Comparison of ENCODE assay signal across 1 cellular context in the genomic region with DNA sequence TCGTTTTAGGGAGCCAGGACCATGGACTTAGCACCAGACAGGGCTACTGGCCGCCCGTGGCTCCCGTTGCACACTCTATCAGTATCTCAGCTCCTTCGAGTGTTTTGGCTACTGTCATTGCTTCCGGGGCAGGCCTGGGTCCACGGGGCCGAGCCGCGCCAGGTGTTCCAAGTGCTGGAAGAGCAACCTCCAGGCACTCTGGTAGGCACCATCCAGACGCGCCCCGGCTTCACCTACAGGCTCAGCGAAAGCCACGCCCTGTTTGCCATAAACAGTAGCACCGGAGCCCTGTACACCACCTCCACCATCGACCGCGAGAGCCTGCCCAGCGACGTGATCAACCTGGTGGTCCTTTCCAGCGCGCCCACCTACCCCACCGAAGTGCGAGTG.
A peak's percentile ranks its signal among the peaks of the same experiment; 100 is the strongest.
TF ChIP-seq lines count a peak whose summit lies in the region.

No MANE protein-coding gene starts in this region.

TF ChIP-seq in HEK293, 187 proteins besides CTCF, POLR2A, EP300 and RAD21 (continued from another document):
- TF ChIP-seq, protein P1, sequence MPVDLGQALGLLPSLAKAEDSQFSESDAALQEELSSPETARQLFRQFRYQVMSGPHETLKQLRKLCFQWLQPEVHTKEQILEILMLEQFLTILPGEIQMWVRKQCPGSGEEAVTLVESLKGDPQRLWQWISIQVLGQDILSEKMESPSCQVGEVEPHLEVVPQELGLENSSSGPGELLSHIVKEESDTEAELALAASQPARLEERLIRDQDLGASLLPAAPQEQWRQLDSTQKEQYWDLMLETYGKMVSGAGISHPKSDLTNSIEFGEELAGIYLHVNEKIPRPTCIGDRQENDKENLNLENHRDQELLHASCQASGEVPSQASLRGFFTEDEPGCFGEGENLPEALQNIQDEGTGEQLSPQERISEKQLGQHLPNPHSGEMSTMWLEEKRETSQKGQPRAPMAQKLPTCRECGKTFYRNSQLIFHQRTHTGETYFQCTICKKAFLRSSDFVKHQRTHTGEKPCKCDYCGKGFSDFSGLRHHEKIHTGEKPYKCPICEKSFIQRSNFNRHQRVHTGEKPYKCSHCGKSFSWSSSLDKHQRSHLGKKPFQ (tag by site-specific recombination; IDR thresholded peaks at IDR 0.05), result no peak
- TF ChIP-seq SP7 (tag by site-specific recombination; IDR thresholded peaks at IDR 0.05), result no peak
- no peak for TF ChIP-seq ZNF423 (tag by site-specific recombination; IDR thresholded peaks at IDR 0.05)
- peak; percentile 12; the same call in 1 of the 2 replicates for TF ChIP-seq KLF16 (tag by site-specific recombination; IDR thresholded peaks at IDR 0.05)
- TF ChIP-seq ZNF416 (tag by site-specific recombination; IDR thresholded peaks at IDR 0.05), result no peak
- no peak for TF ChIP-seq ZEB2 (tag by site-specific recombination; IDR thresholded peaks at IDR 0.05)
- TF ChIP-seq OSR2 (tag by site-specific recombination; IDR thresholded peaks at IDR 0.05), result peak; percentile 85
- TF ChIP-seq, protein P2, sequence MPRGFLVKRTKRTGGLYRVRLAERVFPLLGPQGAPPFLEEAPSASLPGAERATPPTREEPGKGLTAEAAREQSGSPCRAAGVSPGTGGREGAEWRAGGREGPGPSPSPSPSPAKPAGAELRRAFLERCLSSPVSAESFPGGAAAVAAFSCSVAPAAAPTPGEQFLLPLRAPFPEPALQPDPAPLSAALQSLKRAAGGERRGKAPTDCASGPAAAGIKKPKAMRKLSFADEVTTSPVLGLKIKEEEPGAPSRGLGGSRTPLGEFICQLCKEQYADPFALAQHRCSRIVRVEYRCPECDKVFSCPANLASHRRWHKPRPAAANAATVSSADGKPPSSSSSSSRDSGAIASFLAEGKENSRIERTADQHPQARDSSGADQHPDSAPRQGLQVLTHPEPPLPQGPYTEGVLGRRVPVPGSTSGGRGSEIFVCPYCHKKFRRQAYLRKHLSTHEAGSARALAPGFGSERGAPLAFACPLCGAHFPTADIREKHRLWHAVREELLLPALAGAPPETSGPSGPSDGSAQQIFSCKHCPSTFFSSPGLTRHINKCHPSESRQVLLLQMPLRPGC (tag by site-specific recombination; IDR thresholded peaks at IDR 0.05), result no peak
- TF ChIP-seq ZFP37 (tag by site-specific recombination; IDR thresholded peaks at IDR 0.05), result no peak
- no peak for TF ChIP-seq ZNF175 (tag by site-specific recombination; IDR thresholded peaks at IDR 0.05)
- no peak for TF ChIP-seq ZNF174 (tag by site-specific recombination; IDR thresholded peaks at IDR 0.05)
- peak; percentile 20; the same call in 1 of the 2 replicates for TF ChIP-seq ZXDB (tag by site-specific recombination; IDR thresholded peaks at IDR 0.05)
- TF ChIP-seq ZNF335 (tag by site-specific recombination; conservative IDR thresholded peaks at IDR 0.05), result peak; percentile 80
- no peak for TF ChIP-seq RBAK (tag by site-specific recombination; IDR thresholded peaks at IDR 0.05)
- TF ChIP-seq ZBTB17 (tag by site-specific recombination; IDR thresholded peaks at IDR 0.05), result peak; percentile 34; the same call in 1 of the 2 replicates
- TF ChIP-seq, protein P3, sequence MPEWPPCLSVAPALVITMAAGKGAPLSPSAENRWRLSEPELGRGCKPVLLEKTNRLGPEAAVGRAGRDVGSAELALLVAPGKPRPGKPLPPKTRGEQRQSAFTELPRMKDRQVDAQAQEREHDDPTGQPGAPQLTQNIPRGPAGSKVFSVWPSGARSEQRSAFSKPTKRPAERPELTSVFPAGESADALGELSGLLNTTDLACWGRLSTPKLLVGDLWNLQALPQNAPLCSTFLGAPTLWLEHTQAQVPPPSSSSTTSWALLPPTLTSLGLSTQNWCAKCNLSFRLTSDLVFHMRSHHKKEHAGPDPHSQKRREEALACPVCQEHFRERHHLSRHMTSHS (tag by site-specific recombination; IDR thresholded peaks at IDR 0.05), result no peak
- TF ChIP-seq FEZF1 (tag by site-specific recombination; IDR thresholded peaks at IDR 0.05), result no peak
- TF ChIP-seq ZBTB21 (tag by site-specific recombination; IDR thresholded peaks at IDR 0.05), result no peak
- no peak for TF ChIP-seq ZNF530 (tag by site-specific recombination; IDR thresholded peaks at IDR 0.05; ENCODE audit: low read depth)
- no peak for TF ChIP-seq SALL2 (tag by site-specific recombination; IDR thresholded peaks at IDR 0.05; ENCODE audit: borderline replicate concordance)
- no peak for TF ChIP-seq ZNF621 (tag by site-specific recombination; IDR thresholded peaks at IDR 0.05)
- peak; percentile 18 for TF ChIP-seq SP2 (tag by site-specific recombination; IDR thresholded peaks at IDR 0.05)
- peak; percentile 58 for TF ChIP-seq ZNF341 (tag by site-specific recombination; IDR thresholded peaks at IDR 0.05; ENCODE audit: low read depth)
